ENCODE assay signal across 24 cellular contexts in genomic region chr19:4102339-4103072, GRCh38. TPM values are rescaled to one million over a fixed set of nuclear protein-coding genes. Genes with fewer than 3 reads are reported as not detected.
A peak's percentile ranks its signal among the peaks of the same experiment; 100 is the strongest.
DNase-seq lines count a peak whose midpoint lies in the region; ATAC-seq, FAIRE-seq and TF ChIP-seq lines count a peak whose summit lies in the region.
"Had no signal": no experiment of that assay in that cellular context is flagged by ENCODE, and none has a peak within 500 bp of the region (broad histone marks: within the 10 kb centered on the region; RNA-seq: fewer than 3 reads in every experiment).

No MANE protein-coding gene starts in this region.

- peak overlapping the region in 10 of 11 experiments; percentile 50 to 76 (median 66); a peak in 14 of 22 replicates for H3K9ac ChIP-seq in BLaER1 treated with 17β-estradiol and CSF1 and Interleukin-3, amounts not matched to agents 10 nM and 100 nM
- H3K9ac ChIP-seq in HCT116 (ENCODE audit: low read length) (no peak overlapping the region), HepG2 (ENCODE audit: insufficient read depth, low read depth, low read length) (no peak overlapping the region)

- H3K9me3 ChIP-seq in BLaER1 treated with 17β-estradiol and CSF1 and Interleukin-3, amounts not matched to agents 10 nM and 100 nM (replicated peaks in 1 of 11): no peaks in the 10 kb centered on the region
- no peaks in the 10 kb centered on the region for H3K9me3 ChIP-seq in HCT116 (ENCODE audit: control insufficient read depth in 1 of 2, insufficient read depth in 1 of 2, low read depth in 1 of 2, low read length in 2 of 2)
- H3K9me3 ChIP-seq in HepG2 (ENCODE audit: low read length): no peaks in the 10 kb centered on the region
- H3K9me3 ChIP-seq: BE2C, Peyer's patch, SJCRH30 had no signal

- in situ Hi-C loops in HepG2 (cut with HindIII; ENCODE audit: extremely low pct_ligation_motif_present, low pct_unique_long_range_greater_than_20kb): no loop called here

- H3K27ac Mint-ChIP-seq in WTC11 (no peak overlapping the region), endothelial cell (ENCODE audit: unreplicated experiment) (no peak overlapping the region)

- H3K27ac ChIP-seq in BLaER1 treated with 17β-estradiol and CSF1 and Interleukin-3, amounts not matched to agents 10 nM and 100 nM: peak overlapping the region in 10 of 11 experiments; percentile 62 to 88 (median 82); a peak in 20 of 22 replicates
- H3K27ac ChIP-seq in HCT116 (ENCODE audit: low read depth, low read length) (no peak overlapping the region; the same call in 1 of the 2 replicates), HepG2 (ENCODE audit: extremely low read length, insufficient read depth, low read length) (no peak overlapping the region), substantia nigra (ENCODE audit: low read depth, low read length, poor library complexity, severe bottlenecking) (no peak overlapping the region)
- H3K27ac ChIP-seq: Peyer's patch, SJCRH30 had no signal

- peaks cover 49% of the 10 kb centered on the region for H3K36me3 Mint-ChIP-seq in WTC11
- peaks cover 24% of the 10 kb centered on the region for H3K36me3 Mint-ChIP-seq in endothelial cell (ENCODE audit: low read depth, unreplicated experiment)

- 94% methylated on average over 24 of the region's 52 CpGs for WGBS in HepG2 (ENCODE audit: low lambda C conversion rate)

- no peak; the same call in none of the 2 replicates for ATAC-seq in HCT116
- ATAC-seq in WTC11: no peak
- no peak; the same call in 2 of the 3 replicates for ATAC-seq in HepG2

- RAD21 ChIA-PET in HCT116 (lab: Charles Lee; ENCODE audit: low non-redundant PET in 1 of 2, low total read pairs in 2 of 2, uncharacterized antibody in 2 of 2, unreplicated experiment in 2 of 2): no interaction called here

- no peaks in the 10 kb centered on the region for H3K9me2 ChIP-seq in HCT116 (ENCODE audit: insufficient read depth)

- H3K27me3 Mint-ChIP-seq in WTC11 (ENCODE audit: low read depth) (no peaks in the 10 kb centered on the region), endothelial cell (ENCODE audit: unreplicated experiment) (peaks cover 2% of the 10 kb centered on the region)
- H3K27me3 Mint-ChIP-seq: CD4-positive, CD25-positive, alpha-beta regulatory T cell had no signal

- no peak for TF ChIP-seq EP300 in HepG2 (IDR thresholded peaks at IDR 0.05; ENCODE audit: low read depth in 2 of 2, low read length in 2 of 2)
- TF ChIP-seq EP300 in HepG2 (CRISPR knock-in tag; IDR thresholded peaks at IDR 0.05; ENCODE audit: borderline replicate concordance): no peak

- no peaks in the 10 kb centered on the region for H3K9me3 Mint-ChIP-seq in WTC11
- no peaks in the 10 kb centered on the region for H3K9me3 Mint-ChIP-seq in endothelial cell (ENCODE audit: unreplicated experiment)
- H3K9me3 Mint-ChIP-seq: CD4-positive, CD25-positive, alpha-beta regulatory T cell had no signal

- H3K4me2 ChIP-seq in BLaER1 treated with 17β-estradiol and CSF1 and Interleukin-3, amounts not matched to agents 10 nM and 100 nM: peak overlapping the region in 10 of 11 experiments; percentile 14 to 94 (median 82); a peak in 19 of 22 replicates
- H3K4me2 ChIP-seq in HCT116 (ENCODE audit: low read length): no peak overlapping the region
- no peak overlapping the region for H3K4me2 ChIP-seq in HepG2 (ENCODE audit: low read depth, low read length)

- FAIRE-seq in HepG2 (lab: Jason Lieb, UNC): no peak
- FAIRE-seq: A204.1, GM12891, H1 had no signal

- BruUV-seq in HCT116 (replicated peaks; lab: Mats Ljungman, UMichigan) (no TSS peak), HepG2 (replicated peaks; lab: Mats Ljungman, UMichigan) (no TSS peak)

- DNase-seq in HCT116 (ENCODE audit: low read depth, low spot score): no peak
- DNase-seq in WTC11 (ENCODE audit: low spot score): no peak
- no peak for DNase-seq in HepG2 (ENCODE audit: low spot score)
- no peak for DNase-seq in central memory CD4-positive, alpha-beta T cell
- no peak for DNase-seq in substantia nigra (lab: John Stamatoyannopoulos, UW)
- no peak for DNase-seq in endothelial cell (ENCODE audit: low spot score)
- no peak for DNase-seq in AG08396 (ENCODE audit: low spot score)
- DNase-seq: BE2C; CD4-positive, CD25-positive, alpha-beta regulatory T cell; COR-L47; DMS79; KG1; NCI-H1105 treated with DMSO at 0.1 percent for 48 hours; NCI-H2029 treated with DMSO at 0.1 percent for 48 hours; NCI-H226; NCI-H510A treated with DMSO at 0.1 percent for 48 hours; NCI-H748 treated with DMSO at 0.1 percent for 48 hours; NK-92 treated with Interleukin-12 subunit alpha and Interleukin-12 subunit beta, amount 100 ng/mL, for 24 hours; Peyer's patch; SJCRH30 had no signal

- H3K79me2 ChIP-seq in HCT116 (ENCODE audit: insufficient read depth, low read length) (no peaks in the 10 kb centered on the region), HepG2 (ENCODE audit: insufficient read depth, low read length) (no peaks in the 10 kb centered on the region)

- no peak overlapping the region for H2AFZ ChIP-seq in HCT116 (ENCODE audit: low read depth, low read length, poor library complexity, severe bottlenecking)
- H2AFZ ChIP-seq in HepG2 (ENCODE audit: low read length): no peak overlapping the region

- peak overlapping the region in 3 of 10 experiments; percentile 18 to 46 (median 28); a peak in 3 of 20 replicates for H3K4me3 ChIP-seq in BLaER1 treated with 17β-estradiol and CSF1 and Interleukin-3, amounts not matched to agents 10 nM and 100 nM
- H3K4me3 ChIP-seq in HCT116 (replicated peaks in 1 of 2; ENCODE audit: low read depth in 1 of 2, low read length in 2 of 2): no peak overlapping the region
- no peak overlapping the region for H3K4me3 ChIP-seq in HepG2 (replicated peaks in 1 of 3; ENCODE audit: insufficient read depth in 1 of 3, low read depth in 2 of 3, low read length in 3 of 3)
- H3K4me3 ChIP-seq: Peyer's patch, SJCRH30 had no signal

- TF ChIP-seq CTCF in HCT116 (IDR thresholded peaks at IDR 0.05 in 2 of 3, conservative IDR thresholded peaks at IDR 0.05 in 1 of 3; ENCODE audit: borderline replicate concordance in 1 of 3, insufficient read depth in 1 of 3, low read depth in 2 of 3, low read length in 2 of 3) (no peak), WTC11 (IDR thresholded peaks at IDR 0.05) (no peak), HepG2 (CRISPR knock-in tag; IDR thresholded peaks at IDR 0.05) (peak; percentile 16; the same call in 1 of the 2 replicates), endothelial cell (IDR thresholded peaks at IDR 0.05; ENCODE audit: unreplicated experiment) (no peak)

- intact Hi-C loops in HCT116 (cut with micrococcal nuclease): no loop called here
- intact Hi-C loops in HepG2 (cut with micrococcal nuclease; ENCODE audit: unreplicated experiment): no loop called here

- H3K4me1 Mint-ChIP-seq in WTC11: no peaks in the 10 kb centered on the region
- H3K4me1 Mint-ChIP-seq in endothelial cell (ENCODE audit: unreplicated experiment): no peaks in the 10 kb centered on the region

- no peak overlapping the region for H3K4me3 Mint-ChIP-seq in WTC11
- no peak overlapping the region for H3K4me3 Mint-ChIP-seq in endothelial cell (ENCODE audit: unreplicated experiment)
- H3K4me3 Mint-ChIP-seq: CD4-positive, CD25-positive, alpha-beta regulatory T cell had no signal

- TF ChIP-seq POLR2A in HCT116 (IDR thresholded peaks at IDR 0.05; ENCODE audit: borderline replicate concordance, extremely low read depth, insufficient read depth, insufficient read length): no peak
- TF ChIP-seq POLR2A in HepG2 (IDR thresholded peaks at IDR 0.05; ENCODE audit: insufficient read depth in 1 of 2, low read depth in 2 of 2, low read length in 2 of 2): no peak

- no peaks in the 10 kb centered on the region for H3K27me3 ChIP-seq in BLaER1 treated with 17β-estradiol and CSF1 and Interleukin-3, amounts not matched to agents 10 nM and 100 nM
- H3K27me3 ChIP-seq in HCT116 (ENCODE audit: insufficient read depth, low read length) (no peaks in the 10 kb centered on the region), HepG2 (ENCODE audit: control insufficient read depth in 1 of 2, insufficient read depth in 2 of 2, low read length in 2 of 2) (no peaks in the 10 kb centered on the region)
- H3K27me3 ChIP-seq: BE2C, Peyer's patch, SJCRH30 had no signal

- CTCF ChIA-PET in HCT116 (lab: Charles Lee): no interaction called here
- CTCF ChIA-PET in WTC11 (lab: Charles Lee): no interaction called here
- CTCF ChIA-PET in HepG2 (lab: Yijun Ruan, JAX; ENCODE audit: low intra/inter-chr PET ratio, low total read pairs): no interaction called here

- H3K4me1 ChIP-seq in BLaER1 treated with 17β-estradiol and CSF1 and Interleukin-3, amounts not matched to agents 10 nM and 100 nM: peaks cover 35 to 66% (median 47%) of the 10 kb centered on the region in 10 experiments
- H3K4me1 ChIP-seq in HCT116 (ENCODE audit: control insufficient read depth in 1 of 2, insufficient read depth in 2 of 2, low read length in 2 of 2) (peaks cover 0 to 26% of the 10 kb centered on the region in 2 experiments; a peak in 3 of 4 replicates), HepG2 (ENCODE audit: insufficient read depth, low read length) (no peaks in the 10 kb centered on the region)
- H3K4me1 ChIP-seq: BE2C had no signal

- peaks cover 0 to 33% (median 13%) of the 10 kb centered on the region in 11 experiments; a peak in 11 of 22 replicates for H4K20me1 ChIP-seq in BLaER1 treated with 17β-estradiol and CSF1 and Interleukin-3, amounts not matched to agents 10 nM and 100 nM
- H4K20me1 ChIP-seq in HCT116 (ENCODE audit: insufficient read depth): no peaks in the 10 kb centered on the region
- no peaks in the 10 kb centered on the region for H4K20me1 ChIP-seq in HepG2 (ENCODE audit: insufficient read depth, low read length)

- TF ChIP-seq RAD21 in HCT116 (IDR thresholded peaks at IDR 0.05; ENCODE audit: low read depth) (0 out of 2 replicates have a peak, but pooled peaks have one; percentile 13), HepG2 (CRISPR knock-in tag; IDR thresholded peaks at IDR 0.05) (no peak)

- H3K36me3 ChIP-seq in BLaER1 treated with 17β-estradiol and CSF1 and Interleukin-3, amounts not matched to agents 10 nM and 100 nM: peaks cover 71 to 91% (median 83%) of the 10 kb centered on the region in 11 experiments
- H3K36me3 ChIP-seq in HCT116 (ENCODE audit: control insufficient read depth in 1 of 2, insufficient read depth in 2 of 2, low read length in 2 of 2) (peaks cover 10 to 18% of the 10 kb centered on the region in 2 experiments), HepG2 (replicated peaks in 1 of 2; ENCODE audit: control insufficient read depth in 1 of 2, insufficient read depth in 2 of 2, low read length in 2 of 2) (peaks cover 20 to 34% of the 10 kb centered on the region in 2 experiments)

- POLR2A ChIA-PET in HCT116 (lab: Charles Lee): no interaction called here
- POLR2A ChIA-PET in WTC11 (lab: Charles Lee): no interaction called here
- POLR2A ChIA-PET in HepG2 (lab: Yijun Ruan, JAX): no interaction called here

RNA-seq across cellular contexts. Expression of gene MAP2K2, which starts 21.4 kb away (rescaled TPM):
- 186 TPM for total RNA-seq in HCT116 (2021; ENCODE audit: unreplicated experiment)
- polyA plus RNA-seq in HCT116 (2012): 181 and 187 TPM in 2 replicates
- 175 to 177 TPM (median 176 TPM) in 3 replicates for total RNA-seq in WTC11 (2021)
- total RNA-seq in HepG2 (2016; rRNA removed; fragmentation: Illumina TruSeq; extraction: Trizol): 72.2 and 80.9 TPM in 2 replicates
- 141 and 153 TPM in 2 replicates for total RNA-seq in HepG2 (2016; cell fraction: cytosol; rRNA removed; fragmentation: Illumina TruSeq; extraction: Trizol; ENCODE audit: low read depth)
- total RNA-seq in HepG2 (2016; cell fraction: insoluble cytoplasmic fraction; rRNA removed; fragmentation: Illumina TruSeq; extraction: Trizol): 63.3 and 84.3 TPM in 2 replicates
- 168 and 190 TPM in 2 replicates for total RNA-seq in HepG2 (2016; cell fraction: membrane; rRNA removed; fragmentation: Illumina TruSeq; extraction: Trizol)
- 40.1 and 53.8 TPM in 2 replicates for total RNA-seq in HepG2 (2016; cell fraction: nucleus; rRNA removed; fragmentation: Illumina TruSeq; extraction: Trizol)
- polyA plus RNA-seq in HepG2 (2011; rRNA removed): 70.3 and 88.1 TPM in 2 replicates
- polyA plus RNA-seq in HepG2 (2011; cell fraction: cytosol; rRNA removed): 63.3 and 103 TPM in 2 replicates
- 96.2 and 101 TPM in 2 replicates for polyA plus RNA-seq in HepG2 (2011; cell fraction: nucleus; rRNA removed)
- polyA plus RNA-seq in HepG2 (2012): 73.5 and 112 TPM in 2 replicates
- polyA plus RNA-seq in HepG2 (2016; cell fraction: cytosol; fragmentation: Illumina TruSeq; extraction: Trizol; ENCODE audit: low read depth): 205 and 223 TPM in 2 replicates
- 99.4 and 124 TPM in 2 replicates for polyA plus RNA-seq in HepG2 (2016; cell fraction: insoluble cytoplasmic fraction; fragmentation: Illumina TruSeq; extraction: Trizol; ENCODE audit: low read depth)
- polyA plus RNA-seq in HepG2 (2016; cell fraction: membrane; fragmentation: Illumina TruSeq; extraction: Trizol; ENCODE audit: low read depth): 271 and 285 TPM in 2 replicates
- 113 and 116 TPM in 2 replicates for polyA plus RNA-seq in HepG2 (2016; cell fraction: nucleus; fragmentation: Illumina TruSeq; extraction: Trizol; ENCODE audit: insufficient read depth, low read depth)
- polyA minus RNA-seq in HepG2 (2011; rRNA and poly(A)+ RNA removed; ENCODE audit: low replicate concordance): 82.8 and 120 TPM in 2 replicates
- polyA minus RNA-seq in HepG2 (2011; cell fraction: cytosol; rRNA and poly(A)+ RNA removed): 55.4 and 61.2 TPM in 2 replicates
- 25.8 and 27.8 TPM in 2 replicates for polyA minus RNA-seq in HepG2 (2011; cell fraction: nucleus; rRNA and poly(A)+ RNA removed)
- total RNA-seq in endothelial cell (ENCODE audit: unreplicated experiment): 153 TPM

RNA-seq across cellular contexts. Expression of gene ZBTB7A, which starts 35.8 kb away (rescaled TPM):
- total RNA-seq in HCT116 (2021; ENCODE audit: unreplicated experiment) (49.5 TPM), WTC11 (2021) (22.8 to 27.9 TPM (median 24.6 TPM) in 3 replicates), HepG2 (2016; rRNA removed; fragmentation: Illumina TruSeq; extraction: Trizol) (3.5 and 3.6 TPM in 2 replicates), endothelial cell (ENCODE audit: unreplicated experiment) (14.5 TPM)
- 22.4 and 32.2 TPM in 2 replicates for polyA plus RNA-seq in HCT116 (2012)
- total RNA-seq in HepG2 (2016; cell fraction: cytosol; rRNA removed; fragmentation: Illumina TruSeq; extraction: Trizol; ENCODE audit: low read depth): 1.8 TPM in 2 replicates
- total RNA-seq in HepG2 (2016; cell fraction: insoluble cytoplasmic fraction; rRNA removed; fragmentation: Illumina TruSeq; extraction: Trizol): 2.7 and 3.2 TPM in 2 replicates
- total RNA-seq in HepG2 (2016; cell fraction: membrane; rRNA removed; fragmentation: Illumina TruSeq; extraction: Trizol): 3.7 and 4.3 TPM in 2 replicates
- total RNA-seq in HepG2 (2016; cell fraction: nucleus; rRNA removed; fragmentation: Illumina TruSeq; extraction: Trizol): 3.0 and 3.1 TPM in 2 replicates
- polyA plus RNA-seq in HepG2 (2011; rRNA removed): 4.0 and 5.5 TPM in 2 replicates
- polyA plus RNA-seq in HepG2 (2011; cell fraction: cytosol; rRNA removed): 2.9 and 4.8 TPM in 2 replicates
- 23.5 and 34.3 TPM in 2 replicates for polyA plus RNA-seq in HepG2 (2011; cell fraction: nucleus; rRNA removed)
- polyA plus RNA-seq in HepG2 (2012): 4.7 and 6.0 TPM in 2 replicates
- 0.96 and 1.2 TPM in 2 replicates for polyA plus RNA-seq in HepG2 (2016; cell fraction: cytosol; fragmentation: Illumina TruSeq; extraction: Trizol; ENCODE audit: low read depth)
- polyA plus RNA-seq in HepG2 (2016; cell fraction: insoluble cytoplasmic fraction; fragmentation: Illumina TruSeq; extraction: Trizol; ENCODE audit: low read depth): 4.5 and 4.8 TPM in 2 replicates
- 2.7 and 3.0 TPM in 2 replicates for polyA plus RNA-seq in HepG2 (2016; cell fraction: membrane; fragmentation: Illumina TruSeq; extraction: Trizol; ENCODE audit: low read depth)
- polyA plus RNA-seq in HepG2 (2016; cell fraction: nucleus; fragmentation: Illumina TruSeq; extraction: Trizol; ENCODE audit: insufficient read depth, low read depth): 9.7 and 9.9 TPM in 2 replicates
- 4.3 and 12.1 TPM in 2 replicates for polyA minus RNA-seq in HepG2 (2011; rRNA and poly(A)+ RNA removed; ENCODE audit: low replicate concordance)
- 9.4 and 10.5 TPM in 2 replicates for polyA minus RNA-seq in HepG2 (2011; cell fraction: cytosol; rRNA and poly(A)+ RNA removed)
- polyA minus RNA-seq in HepG2 (2011; cell fraction: nucleus; rRNA and poly(A)+ RNA removed): 5.0 and 5.4 TPM in 2 replicates

RNA-seq across cellular contexts. Expression of gene CREB3L3, which starts 50.9 kb away (rescaled TPM):
- 0.25 TPM for total RNA-seq in HCT116 (2021; ENCODE audit: unreplicated experiment)
- polyA plus RNA-seq in HCT116 (2012): 0.10 and 0.14 TPM in 2 replicates
- total RNA-seq in WTC11 (2021): 0.09 to 0.46 TPM in 2 of 3 replicates, not detected in the other
- 3.8 and 4.5 TPM in 2 replicates for total RNA-seq in HepG2 (2016; rRNA removed; fragmentation: Illumina TruSeq; extraction: Trizol)
- 0.61 and 1.3 TPM in 2 replicates for total RNA-seq in HepG2 (2016; cell fraction: cytosol; rRNA removed; fragmentation: Illumina TruSeq; extraction: Trizol; ENCODE audit: low read depth)
- 2.7 and 4.7 TPM in 2 replicates for total RNA-seq in HepG2 (2016; cell fraction: insoluble cytoplasmic fraction; rRNA removed; fragmentation: Illumina TruSeq; extraction: Trizol)
- 1.9 and 2.1 TPM in 2 replicates for total RNA-seq in HepG2 (2016; cell fraction: membrane; rRNA removed; fragmentation: Illumina TruSeq; extraction: Trizol)
- total RNA-seq in HepG2 (2016; cell fraction: nucleus; rRNA removed; fragmentation: Illumina TruSeq; extraction: Trizol): 5.9 and 7.0 TPM in 2 replicates
- polyA plus RNA-seq in HepG2 (2011; rRNA removed): 3.8 and 7.0 TPM in 2 replicates
- polyA plus RNA-seq in HepG2 (2011; cell fraction: cytosol; rRNA removed): 3.1 and 5.0 TPM in 2 replicates
- 7.4 and 9.2 TPM in 2 replicates for polyA plus RNA-seq in HepG2 (2011; cell fraction: nucleus; rRNA removed)
- polyA plus RNA-seq in HepG2 (2012): 13.4 and 16.9 TPM in 2 replicates
- 2.1 and 2.2 TPM in 2 replicates for polyA plus RNA-seq in HepG2 (2016; cell fraction: cytosol; fragmentation: Illumina TruSeq; extraction: Trizol; ENCODE audit: low read depth)
- 11.1 and 13.5 TPM in 2 replicates for polyA plus RNA-seq in HepG2 (2016; cell fraction: insoluble cytoplasmic fraction; fragmentation: Illumina TruSeq; extraction: Trizol; ENCODE audit: low read depth)
- polyA plus RNA-seq in HepG2 (2016; cell fraction: membrane; fragmentation: Illumina TruSeq; extraction: Trizol; ENCODE audit: low read depth): 4.0 and 5.2 TPM in 2 replicates
- polyA plus RNA-seq in HepG2 (2016; cell fraction: nucleus; fragmentation: Illumina TruSeq; extraction: Trizol; ENCODE audit: insufficient read depth, low read depth): 28.4 and 29.8 TPM in 2 replicates
- polyA minus RNA-seq in HepG2 (2011; rRNA and poly(A)+ RNA removed; ENCODE audit: low replicate concordance): 0.09 and 2.9 TPM in 2 replicates
- 1.7 and 3.2 TPM in 2 replicates for polyA minus RNA-seq in HepG2 (2011; cell fraction: cytosol; rRNA and poly(A)+ RNA removed)
- polyA minus RNA-seq in HepG2 (2011; cell fraction: nucleus; rRNA and poly(A)+ RNA removed): 2.1 and 2.6 TPM in 2 replicates
- total RNA-seq in endothelial cell (ENCODE audit: unreplicated experiment): not detected
- total RNA-seq: CD4-positive, CD25-positive, alpha-beta regulatory T cell; H1; SJCRH30 had no signal

Comparison
In these comparisons a context has a peak if more than half of its experiments do, and no peak if none do; other contexts are left out.
1. H3K27ac ChIP-seq: peak in BLaER1 treated with 17β-estradiol and CSF1 and Interleukin-3, amounts not matched to agents 10 nM and 100 nM (10 of 11); none in HCT116 (single experiment), HepG2 (single experiment) and substantia nigra (single experiment).
2. H3K4me2 ChIP-seq: peak in BLaER1 treated with 17β-estradiol and CSF1 and Interleukin-3, amounts not matched to agents 10 nM and 100 nM (10 of 11); none in HCT116 (single experiment) and HepG2 (single experiment).
3. H3K9ac ChIP-seq: peak in BLaER1 treated with 17β-estradiol and CSF1 and Interleukin-3, amounts not matched to agents 10 nM and 100 nM (10 of 11); none in HCT116 (single experiment) and HepG2 (single experiment).